ENCODE assay signal across 17 cellular contexts in genomic region chr1:43436371-43436770, GRCh38. TPM values are rescaled to one million over a fixed set of nuclear protein-coding genes. Genes with fewer than 3 reads are reported as not detected.
A peak's percentile ranks its signal among the peaks of the same experiment; 100 is the strongest.
DNase-seq lines count a peak whose midpoint lies in the region; ATAC-seq and TF ChIP-seq lines count a peak whose summit lies in the region.
"Had no signal": no experiment of that assay in that cellular context is flagged by ENCODE, and none has a peak within 500 bp of the region (broad histone marks: within the 10 kb centered on the region; RNA-seq: fewer than 3 reads in every experiment).

No MANE protein-coding gene starts in this region.

- no peaks in the 10 kb centered on the region for H3K27me3 Mint-ChIP-seq in WTC11 (ENCODE audit: low read depth)
- no peaks in the 10 kb centered on the region for H3K27me3 Mint-ChIP-seq in mesothelial cell of epicardium (ENCODE audit: low read depth)
- no peaks in the 10 kb centered on the region for H3K27me3 Mint-ChIP-seq in stimulated activated memory B cell treated with anti-CD40 and anti-IgM and Interleukin-4, amounts not matched to agents 10 μg/mL and 1 μg/mL and 100 μg/mL, for 72 hours
- H3K27me3 Mint-ChIP-seq in activated T-cell treated with anti-CD3 and anti-CD28 coated beads, Interleukin-2, amount 50 U/mL, for 24 hours = no peaks in the 10 kb centered on the region

- TF ChIP-seq POLR2A in testis (IDR thresholded peaks at IDR 0.05) = no peak

- CTCF ChIA-PET in WTC11 (lab: Charles Lee) = interaction anchor here (0.7 kb wide), 1 partner anchor 498 kb away, joined by 3 read pairs; no protein-coding TSS in a partner anchor

- TF ChIP-seq CTCF in WTC11 (IDR thresholded peaks at IDR 0.05) = no peak
- no peak for TF ChIP-seq CTCF in mesothelial cell of epicardium (IDR thresholded peaks at IDR 0.05; ENCODE audit: unreplicated experiment)
- no peak for TF ChIP-seq CTCF in testis (IDR thresholded peaks at IDR 0.05)

- H3K27me3 ChIP-seq in ectodermal cell (ENCODE audit: control insufficient read depth, insufficient read depth, low read length, poor library complexity, severe bottlenecking) = no peaks in the 10 kb centered on the region
- H3K27me3 ChIP-seq in subcutaneous abdominal adipose tissue (ENCODE audit: control insufficient read depth in 5 of 5, insufficient read depth in 4 of 5, low read length in 5 of 5) = no peaks in the 10 kb centered on the region
- no peaks in the 10 kb centered on the region for H3K27me3 ChIP-seq in testis
- H3K27me3 ChIP-seq: Peyer's patch, SJSA1 had no signal

- H3K9ac ChIP-seq in subcutaneous abdominal adipose tissue (ENCODE audit: low read length in 5 of 5) = peak overlapping the region in 3 of 5 donors; percentile 6 to 66 (median 20)

- H3K4me3 Mint-ChIP-seq in WTC11 (no peak overlapping the region), mesothelial cell of epicardium (no peak overlapping the region)
- H3K4me3 Mint-ChIP-seq in stimulated activated memory B cell treated with anti-CD40 and anti-IgM and Interleukin-4, amounts not matched to agents 10 μg/mL and 1 μg/mL and 100 μg/mL, for 72 hours = no peak overlapping the region
- no peak overlapping the region for H3K4me3 Mint-ChIP-seq in activated T-cell treated with anti-CD3 and anti-CD28 coated beads, Interleukin-2, amount 50 U/mL, for 24 hours
- H3K4me3 Mint-ChIP-seq: T-helper 1 cell treated with Interleukin-12 subunit alpha and Interleukin-12 subunit beta and Interleukin-4 antibody, amounts not matched to agents 30 μg/mL and 1 μg/mL, for 36 hours had no signal

- H3K4me3 ChIP-seq in ectodermal cell (ENCODE audit: insufficient read depth, low read depth, low read length) (no peak overlapping the region), subcutaneous abdominal adipose tissue (ENCODE audit: low read depth in 1 of 5, low read length in 5 of 5) (no peak overlapping the region), testis (no peak overlapping the region)
- H3K4me3 ChIP-seq: Peyer's patch, SJSA1 had no signal

- H3K9me3 ChIP-seq in ectodermal cell (ENCODE audit: control insufficient read depth, low read length) (no peaks in the 10 kb centered on the region), subcutaneous abdominal adipose tissue (ENCODE audit: control insufficient read depth in 5 of 5, low read length in 5 of 5) (no peaks in the 10 kb centered on the region), testis (no peaks in the 10 kb centered on the region)
- H3K9me3 ChIP-seq: Peyer's patch, SJSA1 had no signal

- H3K4me1 ChIP-seq in ectodermal cell (ENCODE audit: control insufficient read depth, insufficient read depth, low read length) (peaks cover 26% of the 10 kb centered on the region), subcutaneous abdominal adipose tissue (ENCODE audit: control insufficient read depth in 5 of 5, insufficient read depth in 5 of 5, low read length in 5 of 5) (peaks cover 15 to 44% (median 40%) of the 10 kb centered on the region in 5 donors), testis (no peaks in the 10 kb centered on the region)
- H3K4me1 ChIP-seq: SJSA1 had no signal

- DNase-seq in WTC11 (ENCODE audit: low spot score) = no peak
- no peak for DNase-seq in mesothelial cell of epicardium (ENCODE audit: low spot score in 2 of 2, unreplicated experiment in 2 of 2)
- DNase-seq in testis = no peak
- DNase-seq in activated T-cell treated with anti-CD3 and anti-CD28 coated beads, Interleukin-2, amount 50 U/mL, for 24 hours = no peak
- DNase-seq: activated gamma-delta T cell treated with Interleukin-2 at 50 U/mL for 16 hours; GF-D8; NCI-H1105; NCI-H510A; NK-92 treated with Interleukin-12 subunit alpha and Interleukin-12 subunit beta, amount 100 ng/mL, for 24 hours; stimulated activated CD4-positive, alpha-beta T cell treated with anti-CD3 and anti-CD28 coated beads, Interleukin-12 subunit alpha, Interleukin-12 subunit beta, amount 100 ng/mL, for 4 hours had no signal

- H3K27ac ChIP-seq in ectodermal cell (ENCODE audit: insufficient read depth, low read depth, low read length, poor library complexity, severe bottlenecking) (peak overlapping the region; percentile 71), subcutaneous abdominal adipose tissue (ENCODE audit: low read depth, low read length) (peak overlapping the region; percentile 90), testis (no peak overlapping the region)
- H3K27ac ChIP-seq: SJSA1 had no signal

- POLR2A ChIA-PET in WTC11 (lab: Charles Lee) = no interaction called here

- ATAC-seq in WTC11 = no peak
- no peak for ATAC-seq in stimulated activated memory B cell treated with anti-CD40 and anti-IgM and Interleukin-4, amounts not matched to agents 10 μg/mL and 1 μg/mL and 100 μg/mL, for 72 hours
- ATAC-seq: HepG2 had no signal

- intact Hi-C loops in testis (cut with DNase I; ENCODE audit: low total_unique reads) = no loop called here

- 60 to 69% methylated on average over 3 of the region's 3 CpGs for WGBS in ectodermal cell, 2 experiments
- 82 to 92% methylated on average over 3 of the region's 3 CpGs for WGBS in testis, 2 donors

- H3K4me1 Mint-ChIP-seq in WTC11 = peaks cover 3% of the 10 kb centered on the region
- peaks cover 4% of the 10 kb centered on the region for H3K4me1 Mint-ChIP-seq in mesothelial cell of epicardium
- H3K4me1 Mint-ChIP-seq in stimulated activated memory B cell treated with anti-CD40 and anti-IgM and Interleukin-4, amounts not matched to agents 10 μg/mL and 1 μg/mL and 100 μg/mL, for 72 hours = no peaks in the 10 kb centered on the region
- H3K4me1 Mint-ChIP-seq in activated T-cell treated with anti-CD3 and anti-CD28 coated beads, Interleukin-2, amount 50 U/mL, for 24 hours (ENCODE audit: low read depth) = no peaks in the 10 kb centered on the region

- peaks cover 26% of the 10 kb centered on the region for H3K36me3 Mint-ChIP-seq in WTC11
- H3K36me3 Mint-ChIP-seq in mesothelial cell of epicardium = peaks cover 42% of the 10 kb centered on the region
- peaks cover 71% of the 10 kb centered on the region for H3K36me3 Mint-ChIP-seq in stimulated activated memory B cell treated with anti-CD40 and anti-IgM and Interleukin-4, amounts not matched to agents 10 μg/mL and 1 μg/mL and 100 μg/mL, for 72 hours
- H3K36me3 Mint-ChIP-seq in activated T-cell treated with anti-CD3 and anti-CD28 coated beads, Interleukin-2, amount 50 U/mL, for 24 hours (ENCODE audit: low read depth) = peaks cover 98% of the 10 kb centered on the region

- H3K27ac Mint-ChIP-seq in WTC11 (peak overlapping the region; percentile 6; the same call in 1 of the 2 replicates), mesothelial cell of epicardium (peak overlapping the region; percentile 37)
- H3K27ac Mint-ChIP-seq in stimulated activated memory B cell treated with anti-CD40 and anti-IgM and Interleukin-4, amounts not matched to agents 10 μg/mL and 1 μg/mL and 100 μg/mL, for 72 hours = no peak overlapping the region
- no peak overlapping the region for H3K27ac Mint-ChIP-seq in activated T-cell treated with anti-CD3 and anti-CD28 coated beads, Interleukin-2, amount 50 U/mL, for 24 hours
- H3K27ac Mint-ChIP-seq: T-helper 1 cell treated with Interleukin-12 subunit alpha and Interleukin-12 subunit beta and Interleukin-4 antibody, amounts not matched to agents 30 μg/mL and 1 μg/mL, for 36 hours had no signal

- H3K9me3 Mint-ChIP-seq in WTC11 = no peaks in the 10 kb centered on the region
- no peaks in the 10 kb centered on the region for H3K9me3 Mint-ChIP-seq in mesothelial cell of epicardium
- no peaks in the 10 kb centered on the region for H3K9me3 Mint-ChIP-seq in stimulated activated memory B cell treated with anti-CD40 and anti-IgM and Interleukin-4, amounts not matched to agents 10 μg/mL and 1 μg/mL and 100 μg/mL, for 72 hours
- no peaks in the 10 kb centered on the region for H3K9me3 Mint-ChIP-seq in activated T-cell treated with anti-CD3 and anti-CD28 coated beads, Interleukin-2, amount 50 U/mL, for 24 hours
- H3K9me3 Mint-ChIP-seq: T-helper 1 cell treated with Interleukin-12 subunit alpha and Interleukin-12 subunit beta and Interleukin-4 antibody, amounts not matched to agents 30 μg/mL and 1 μg/mL, for 36 hours had no signal

- peaks cover 24% of the 10 kb centered on the region for H3K36me3 ChIP-seq in ectodermal cell (ENCODE audit: control insufficient read depth, insufficient read depth, low read length)
- H3K36me3 ChIP-seq in subcutaneous abdominal adipose tissue (ENCODE audit: control insufficient read depth in 5 of 5, insufficient read depth in 5 of 5, low read length in 5 of 5) = peaks cover 4 to 89% (median 78%) of the 10 kb centered on the region in 5 donors
- no peaks in the 10 kb centered on the region for H3K36me3 ChIP-seq in testis (ENCODE audit: low read depth, missing control alignments)

TF ChIP-seq in WTC11, 78 proteins besides CTCF, POLR2A, EP300 and RAD21 (continues in another document):
- TF ChIP-seq ZNF423 (CRISPR knock-in tag; IDR thresholded peaks at IDR 0.05) = no peak

RNA-seq across cellular contexts. Expression of gene HYI, which starts 17.4 kb away (rescaled TPM):
- 23.2 to 24.5 TPM (median 24.2 TPM) in 3 replicates for total RNA-seq in WTC11 (2021)
- 29.1 TPM for polyA plus RNA-seq in ectodermal cell (2013, experiment 1 of 4)
- polyA plus RNA-seq in ectodermal cell (2013, experiment 2 of 4) = 30.4 TPM
- 29.4 TPM for polyA plus RNA-seq in ectodermal cell (2013, experiment 3 of 4)
- 28.2 TPM for polyA plus RNA-seq in ectodermal cell (2013, experiment 4 of 4)
- total RNA-seq in mesothelial cell of epicardium = 35.7 to 41.2 TPM (median 37.5 TPM) in 3 replicates
- total RNA-seq in testis = 10 to 100 TPM; 21.2 to 35.5 TPM
- 20.1 TPM for polyA plus RNA-seq in testis (ENCODE audit: insufficient read depth, low read depth, low replicate concordance)
- total RNA-seq: HepG2 had no signal
- polyA plus RNA-seq: HepG2 had no signal

RNA-seq across cellular contexts. Expression of gene SZT2, which starts 46.7 kb away (rescaled TPM):
- total RNA-seq in WTC11 (2021) (20.2 to 28.4 TPM (median 21.5 TPM) in 3 replicates), mesothelial cell of epicardium (80.1 to 97.4 TPM (median 83.7 TPM) in 3 replicates), testis (100 to 1,000 TPM in 1 of 2 donors, 10 to 100 TPM in 1; 90.1 to 115 TPM)
- polyA plus RNA-seq in ectodermal cell (2013, experiment 1 of 4) = 11.3 TPM
- polyA plus RNA-seq in ectodermal cell (2013, experiment 2 of 4) = 17.0 TPM
- 12.8 TPM for polyA plus RNA-seq in ectodermal cell (2013, experiment 3 of 4)
- 13.7 TPM for polyA plus RNA-seq in ectodermal cell (2013, experiment 4 of 4)
- polyA plus RNA-seq in testis (ENCODE audit: insufficient read depth, low read depth, low replicate concordance) = 40.0 TPM

RNA-seq across cellular contexts. Expression of gene MED8, which starts 46.8 kb away (rescaled TPM):
- total RNA-seq in WTC11 (2021) (17.7 to 19.5 TPM (median 18.0 TPM) in 3 replicates), mesothelial cell of epicardium (29.8 to 32.4 TPM (median 30.4 TPM) in 3 replicates), testis (10 to 100 TPM; 43.2 to 49.4 TPM)
- 24.8 TPM for polyA plus RNA-seq in ectodermal cell (2013, experiment 1 of 4)
- polyA plus RNA-seq in ectodermal cell (2013, experiment 2 of 4) = 22.7 TPM
- 18.6 TPM for polyA plus RNA-seq in ectodermal cell (2013, experiment 3 of 4)
- 18.9 TPM for polyA plus RNA-seq in ectodermal cell (2013, experiment 4 of 4)
- 46.5 TPM for polyA plus RNA-seq in testis (ENCODE audit: insufficient read depth, low read depth, low replicate concordance)

Comparison
In these comparisons a context has a peak if more than half of its experiments do, and no peak if none do; other contexts are left out.
1. H3K27ac Mint-ChIP-seq: peak in WTC11 (single experiment) and mesothelial cell of epicardium (single experiment); none in stimulated activated memory B cell treated with anti-CD40 and anti-IgM and Interleukin-4, amounts not matched to agents 10 μg/mL and 1 μg/mL and 100 μg/mL, for 72 hours (single experiment) and activated T-cell treated with anti-CD3 and anti-CD28 coated beads, Interleukin-2, amount 50 U/mL, for 24 hours (single experiment).
2. H3K27ac ChIP-seq: peak in ectodermal cell (single experiment) and subcutaneous abdominal adipose tissue (single experiment); none in testis (0 of 2).